Comparison of ENCODE assay signal across 36 cellular contexts in the genomic region with DNA sequence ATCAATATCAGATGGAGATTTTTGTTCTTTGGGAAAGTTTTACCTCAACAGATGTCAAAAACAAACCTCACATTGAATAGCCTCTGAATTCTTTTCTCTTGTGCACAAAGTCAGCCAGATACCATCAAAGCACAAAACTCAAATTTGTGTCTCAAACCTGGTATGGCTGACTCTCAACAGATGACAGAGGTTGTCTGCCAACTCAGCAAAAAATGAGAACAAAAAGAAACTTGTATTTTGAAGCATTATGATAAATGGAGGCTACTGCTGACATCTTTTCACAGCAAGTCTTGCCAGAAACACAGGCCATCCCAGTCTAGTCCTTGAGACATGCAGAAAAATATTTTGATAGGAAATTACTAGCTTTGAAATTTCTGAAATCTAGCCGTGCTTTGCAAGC.
"Had no signal": no experiment of that assay in that cellular context is flagged by ENCODE, and none has a peak within 500 bp of the region (broad histone marks: within the 10 kb centered on the region; RNA-seq: fewer than 3 reads in every experiment).

No MANE protein-coding gene starts in this region.

- H3K27ac Mint-ChIP-seq: activated B cell treated with CpG ODN at 0.5 μM for 24 hours; activated CD4-positive, alpha-beta memory T cell treated with anti-CD3 and anti-CD28 coated beads, Interleukin-2, amount 10 ng/mL, durations not matched to agents 7 days and 5 days; activated CD4-positive, alpha-beta T cell treated with anti-CD3 and anti-CD28 coated beads, Interleukin-2, amount 10 ng/mL, durations not matched to agents 7 days and 5 days; activated CD8-positive, alpha-beta memory T cell treated with anti-CD3 and anti-CD28 coated beads, Interleukin-2, amount 10 ng/mL, durations not matched to agents 7 days and 5 days; activated CD8-positive, alpha-beta T cell treated with anti-CD3 and anti-CD28 coated beads, Interleukin-2, amount 10 ng/mL, durations not matched to agents 7 days and 5 days; activated naive CD4-positive, alpha-beta T cell treated with anti-CD3 and anti-CD28 coated beads, Interleukin-2, amount 10 ng/mL, durations not matched to agents 7 days and 5 days; activated naive CD4-positive, alpha-beta T cell treated with anti-CD3 and anti-CD28 coated beads, Interleukin-2, amount 50 U/mL, for 24 hours; activated naive CD8-positive, alpha-beta T cell; activated naive CD8-positive, alpha-beta T cell treated with anti-CD3 and anti-CD28 coated beads, Interleukin-2, amount 10 ng/mL, durations not matched to agents 7 days and 5 days; activated naive CD8-positive, alpha-beta T cell treated with anti-CD3 and anti-CD28 coated beads, Interleukin-2, amount 50 U/mL, for 24 hours; activated T-cell treated with anti-CD3 and anti-CD28 coated beads, Interleukin-2, amount 50 U/mL, for 24 hours; activated T-helper 2 cell treated with anti-CD3 and anti-CD28 coated beads, Interferon-gamma antibody, Interleukin-2, Interleukin-4, amounts not matched to agents 10 μg/mL and 5 μg/mL and 100 μg/mL, durations not matched to agents 14 hours and 24 hours and 36 hours; brain; T-helper 1 cell treated with Interleukin-12 subunit alpha and Interleukin-12 subunit beta and Interleukin-4 antibody, amounts not matched to agents 30 μg/mL and 1 μg/mL, for 36 hours; T-helper 2 cell treated with Interferon-gamma antibody and Interleukin-4, amounts not matched to agents 5 μg/mL and 100 μg/mL, for 36 hours had no signal

- H3K27me3 ChIP-seq: ascending aorta, cardiac muscle cell had no signal

- H3K4me1 Mint-ChIP-seq: activated CD4-positive, alpha-beta memory T cell treated with anti-CD3 and anti-CD28 coated beads, Interleukin-2, amount 10 ng/mL, durations not matched to agents 7 days and 5 days; activated CD8-positive, alpha-beta memory T cell treated with anti-CD3 and anti-CD28 coated beads, Interleukin-2, amount 10 ng/mL, durations not matched to agents 7 days and 5 days; activated naive CD4-positive, alpha-beta T cell treated with anti-CD3 and anti-CD28 coated beads, Interleukin-2, amount 10 ng/mL, durations not matched to agents 7 days and 5 days; activated naive CD4-positive, alpha-beta T cell treated with anti-CD3 and anti-CD28 coated beads, Interleukin-2, amount 50 U/mL, for 24 hours; central memory CD8-positive, alpha-beta T cell had no signal

- ATAC-seq: activated CD8-positive, alpha-beta memory T cell treated with anti-CD3 and anti-CD28 coated beads, Interleukin-2, amount 10 ng/mL, durations not matched to agents 7 days and 5 days; activated CD8-positive, alpha-beta T cell treated with anti-CD3 and anti-CD28 coated beads, Interleukin-2, amount 10 ng/mL, durations not matched to agents 7 days and 5 days; activated naive CD8-positive, alpha-beta T cell treated with anti-CD3 and anti-CD28 coated beads, Interleukin-2, amount 50 U/mL, for 24 hours had no signal

- DNase-seq: activated B cell treated with CpG ODN at 0.5 μM for 24 hours; activated CD4-positive, alpha-beta memory T cell treated with anti-CD3 and anti-CD28 coated beads, Interleukin-2, amount 10 ng/mL, durations not matched to agents 7 days and 5 days; activated CD4-positive, alpha-beta T cell treated with anti-CD3 and anti-CD28 coated beads for 48 hours; activated CD4-positive, alpha-beta T cell treated with anti-CD3 and anti-CD28 coated beads, Interleukin-2, amount 10 ng/mL, durations not matched to agents 7 days and 5 days; activated CD4-positive, alpha-beta T cell treated with anti-CD3 and anti-CD28 coated beads, Interleukin-2, amount 50 U/mL, for 48 hours; activated CD4-positive, CD25-positive, alpha-beta regulatory T cell treated with anti-CD3 and anti-CD28 coated beads, Interleukin-2, amount 50 U/mL, for 72 hours; activated CD8-positive, alpha-beta memory T cell treated with anti-CD3 and anti-CD28 coated beads for 24 hours; activated CD8-positive, alpha-beta memory T cell treated with anti-CD3 and anti-CD28 coated beads, Interleukin-2, amount 10 ng/mL, durations not matched to agents 7 days and 5 days; activated CD8-positive, alpha-beta memory T cell treated with anti-CD3 and anti-CD28 coated beads, Interleukin-2, amount 50 U/mL, for 48 hours; activated CD8-positive, alpha-beta T cell treated with anti-CD3 and anti-CD28 coated beads, Interleukin-2, amount 10 ng/mL, durations not matched to agents 7 days and 5 days; activated effector memory CD4-positive, alpha-beta T cell treated with Interleukin-2 at 50 U/mL for 16 hours; activated gamma-delta T cell; activated naive CD4-positive, alpha-beta T cell treated with anti-CD3 and anti-CD28 coated beads, Interleukin-2, amount 10 ng/mL, durations not matched to agents 7 days and 5 days; activated naive CD4-positive, alpha-beta T cell treated with Interleukin-2 at 50 U/mL for 16 hours; activated naive CD8-positive, alpha-beta T cell treated with anti-CD3 and anti-CD28 coated beads, Interleukin-2, amount 10 ng/mL, durations not matched to agents 7 days and 5 days; activated naive CD8-positive, alpha-beta T cell treated with anti-CD3 and anti-CD28 coated beads, Interleukin-2, amount 50 U/mL, for 24 hours; activated T-cell treated with anti-CD3 and anti-CD28 coated beads, Interleukin-2, amount 50 U/mL, for 24 hours; activated T-cell treated with anti-CD3 and anti-CD28 coated beads, Interleukin-2, amount 50 U/mL, for 48 hours; amygdala; anterior cingulate cortex; caudate nucleus; cerebellar nuclear complex; T-helper 2 cell; T-helper 9 cell had no signal

- H3K4me1 ChIP-seq: ascending aorta had no signal

- H3K36me3 Mint-ChIP-seq: activated CD8-positive, alpha-beta memory T cell treated with anti-CD3 and anti-CD28 coated beads, Interleukin-2, amount 10 ng/mL, durations not matched to agents 7 days and 5 days; activated naive CD4-positive, alpha-beta T cell treated with anti-CD3 and anti-CD28 coated beads, Interleukin-2, amount 10 ng/mL, durations not matched to agents 7 days and 5 days had no signal

- H3K9me3 ChIP-seq: ascending aorta had no signal

- H3K27ac ChIP-seq: ascending aorta, cardiac muscle cell, VCaP had no signal

- H3K4me3 Mint-ChIP-seq: activated B cell treated with CpG ODN at 0.5 μM for 24 hours; activated CD4-positive, alpha-beta memory T cell treated with anti-CD3 and anti-CD28 coated beads, Interleukin-2, amount 10 ng/mL, durations not matched to agents 7 days and 5 days; activated CD4-positive, alpha-beta T cell treated with anti-CD3 and anti-CD28 coated beads, Interleukin-2, amount 10 ng/mL, durations not matched to agents 7 days and 5 days; activated CD8-positive, alpha-beta memory T cell treated with anti-CD3 and anti-CD28 coated beads, Interleukin-2, amount 10 ng/mL, durations not matched to agents 7 days and 5 days; activated CD8-positive, alpha-beta T cell treated with anti-CD3 and anti-CD28 coated beads, Interleukin-2, amount 10 ng/mL, durations not matched to agents 7 days and 5 days; activated naive CD4-positive, alpha-beta T cell treated with anti-CD3 and anti-CD28 coated beads, Interleukin-2, amount 10 ng/mL, durations not matched to agents 7 days and 5 days; activated naive CD4-positive, alpha-beta T cell treated with anti-CD3 and anti-CD28 coated beads, Interleukin-2, amount 50 U/mL, for 24 hours; activated naive CD8-positive, alpha-beta T cell; activated naive CD8-positive, alpha-beta T cell treated with anti-CD3 and anti-CD28 coated beads, Interleukin-2, amount 10 ng/mL, durations not matched to agents 7 days and 5 days; activated naive CD8-positive, alpha-beta T cell treated with anti-CD3 and anti-CD28 coated beads, Interleukin-2, amount 50 U/mL, for 24 hours; activated T-cell treated with anti-CD3 and anti-CD28 coated beads, Interleukin-2, amount 50 U/mL, for 24 hours; brain; central memory CD8-positive, alpha-beta T cell; T-helper 1 cell treated with Interleukin-12 subunit alpha and Interleukin-12 subunit beta and Interleukin-4 antibody, amounts not matched to agents 30 μg/mL and 1 μg/mL, for 36 hours; T-helper 2 cell treated with Interferon-gamma antibody and Interleukin-4, amounts not matched to agents 5 μg/mL and 100 μg/mL, for 36 hours had no signal

- H3K27me3 Mint-ChIP-seq: activated B cell treated with CpG ODN at 0.5 μM for 24 hours; activated CD4-positive, alpha-beta memory T cell treated with anti-CD3 and anti-CD28 coated beads, Interleukin-2, amount 10 ng/mL, durations not matched to agents 7 days and 5 days; activated CD4-positive, alpha-beta T cell treated with anti-CD3 and anti-CD28 coated beads, Interleukin-2, amount 10 ng/mL, durations not matched to agents 7 days and 5 days; activated CD8-positive, alpha-beta memory T cell treated with anti-CD3 and anti-CD28 coated beads, Interleukin-2, amount 10 ng/mL, durations not matched to agents 7 days and 5 days; activated naive CD4-positive, alpha-beta T cell treated with anti-CD3 and anti-CD28 coated beads, Interleukin-2, amount 10 ng/mL, durations not matched to agents 7 days and 5 days; activated naive CD4-positive, alpha-beta T cell treated with anti-CD3 and anti-CD28 coated beads, Interleukin-2, amount 50 U/mL, for 24 hours; activated naive CD8-positive, alpha-beta T cell; activated naive CD8-positive, alpha-beta T cell treated with anti-CD3 and anti-CD28 coated beads, Interleukin-2, amount 10 ng/mL, durations not matched to agents 7 days and 5 days; activated naive CD8-positive, alpha-beta T cell treated with anti-CD3 and anti-CD28 coated beads, Interleukin-2, amount 50 U/mL, for 24 hours; activated T-cell treated with anti-CD3 and anti-CD28 coated beads, Interleukin-2, amount 50 U/mL, for 24 hours; brain; central memory CD8-positive, alpha-beta T cell had no signal

- H3K9me3 Mint-ChIP-seq: activated B cell treated with CpG ODN at 0.5 μM for 24 hours; activated CD4-positive, alpha-beta memory T cell treated with anti-CD3 and anti-CD28 coated beads, Interleukin-2, amount 10 ng/mL, durations not matched to agents 7 days and 5 days; activated CD4-positive, alpha-beta T cell treated with anti-CD3 and anti-CD28 coated beads, Interleukin-2, amount 10 ng/mL, durations not matched to agents 7 days and 5 days; activated naive CD4-positive, alpha-beta T cell treated with anti-CD3 and anti-CD28 coated beads, Interleukin-2, amount 10 ng/mL, durations not matched to agents 7 days and 5 days; activated naive CD4-positive, alpha-beta T cell treated with anti-CD3 and anti-CD28 coated beads, Interleukin-2, amount 50 U/mL, for 24 hours; activated naive CD8-positive, alpha-beta T cell treated with anti-CD3 and anti-CD28 coated beads, Interleukin-2, amount 10 ng/mL, durations not matched to agents 7 days and 5 days; activated naive CD8-positive, alpha-beta T cell treated with anti-CD3 and anti-CD28 coated beads, Interleukin-2, amount 50 U/mL, for 24 hours; activated T-cell treated with anti-CD3 and anti-CD28 coated beads, Interleukin-2, amount 50 U/mL, for 24 hours; activated T-helper 2 cell treated with anti-CD3 and anti-CD28 coated beads, Interferon-gamma antibody, Interleukin-2, Interleukin-4, amounts not matched to agents 10 μg/mL and 5 μg/mL and 100 μg/mL, durations not matched to agents 14 hours and 24 hours and 36 hours; central memory CD8-positive, alpha-beta T cell; T-helper 1 cell treated with Interleukin-12 subunit alpha and Interleukin-12 subunit beta and Interleukin-4 antibody, amounts not matched to agents 30 μg/mL and 1 μg/mL, for 36 hours; T-helper 2 cell treated with Interferon-gamma antibody and Interleukin-4, amounts not matched to agents 5 μg/mL and 100 μg/mL, for 36 hours had no signal

- FAIRE-seq: bronchial epithelial cell, TTC549 had no signal

- H3K36me3 ChIP-seq: cardiac muscle cell had no signal

- H3K4me3 ChIP-seq: ascending aorta, cardiac muscle cell had no signal
